16 cellular contexts compared by ENCODE assay signal in genomic region chr15:80669599-80670273, GRCh38. TPM values are rescaled to one million over a fixed set of nuclear protein-coding genes. Genes with fewer than 3 reads are reported as not detected.
A peak's percentile ranks its signal among the peaks of the same experiment; 100 is the strongest.
DNase-seq lines count a peak whose midpoint lies in the region; ATAC-seq and TF ChIP-seq lines count a peak whose summit lies in the region.
"Had no signal": no experiment of that assay in that cellular context is flagged by ENCODE, and none has a peak within 500 bp of the region (broad histone marks: within the 10 kb centered on the region; RNA-seq: fewer than 3 reads in every experiment).

No MANE protein-coding gene starts in this region.

- no peaks in the 10 kb centered on the region for H3K36me3 ChIP-seq in adipocyte (ENCODE audit: control insufficient read depth, insufficient read depth, low read length, severe bottlenecking)
- no peaks in the 10 kb centered on the region for H3K36me3 ChIP-seq in trophoblast cell (ENCODE audit: control insufficient read depth in 1 of 2, insufficient read depth in 2 of 2, low read length in 2 of 2)
- H3K36me3 ChIP-seq in esophagus muscularis mucosa: no peaks in the 10 kb centered on the region
- H3K36me3 ChIP-seq: BLaER1 treated with 17β-estradiol and CSF1 and Interleukin-3, amounts not matched to agents 10 nM and 100 nM; tibial nerve had no signal

- H4K8ac ChIP-seq in trophoblast cell (ENCODE audit: low read depth, low read length): no peak overlapping the region

- no peaks in the 10 kb centered on the region for H3K36me3 Mint-ChIP-seq in activated CD4-positive, alpha-beta T cell treated with anti-CD3 and anti-CD28 coated beads, Interleukin-2, amount 10 ng/mL, durations not matched to agents 7 days and 5 days (ENCODE audit: low read depth)
- H3K36me3 Mint-ChIP-seq: naive thymus-derived CD8-positive, alpha-beta T cell had no signal

- H3K4me1 ChIP-seq in adipocyte (ENCODE audit: control insufficient read depth, insufficient read depth, low read length): peaks cover 16% of the 10 kb centered on the region
- H3K4me1 ChIP-seq in trophoblast cell (ENCODE audit: control insufficient read depth in 1 of 2, insufficient read depth in 2 of 2, low read length in 2 of 2): no peaks in the 10 kb centered on the region
- no peaks in the 10 kb centered on the region for H3K4me1 ChIP-seq in esophagus muscularis mucosa
- H3K4me1 ChIP-seq: tibial nerve had no signal

- H3K27ac Mint-ChIP-seq in activated CD4-positive, alpha-beta T cell treated with anti-CD3 and anti-CD28 coated beads, Interleukin-2, amount 10 ng/mL, durations not matched to agents 7 days and 5 days: no peak overlapping the region
- H3K27ac Mint-ChIP-seq: naive thymus-derived CD8-positive, alpha-beta T cell had no signal

- POLR2A ChIA-PET in activated CD4-positive, alpha-beta T cell treated with anti-CD3 and anti-CD28 coated beads, Interleukin-2, amount 10 ng/mL, durations not matched to agents 7 days and 5 days (lab: Charles Lee): no interaction called here

- ATAC-seq in HG03196 (IDR thresholded peaks at IDR 0.05; ENCODE audit: unreplicated experiment): peak; percentile 50
- ATAC-seq: naive thymus-derived CD8-positive, alpha-beta T cell had no signal

- no peaks in the 10 kb centered on the region for H3K79me1 ChIP-seq in trophoblast cell (ENCODE audit: low read length)

- no peak overlapping the region for H3K4me3 Mint-ChIP-seq in activated CD4-positive, alpha-beta T cell treated with anti-CD3 and anti-CD28 coated beads, Interleukin-2, amount 10 ng/mL, durations not matched to agents 7 days and 5 days
- H3K4me3 Mint-ChIP-seq: naive thymus-derived CD8-positive, alpha-beta T cell had no signal

- TF ChIP-seq CTCF in GM12865 (IDR thresholded peaks at IDR 0.05; ENCODE audit: insufficient read depth, low read depth, low read length, missing control alignments): no peak
- no peak for TF ChIP-seq CTCF in esophagus muscularis mucosa (IDR thresholded peaks at IDR 0.05)

- H2AFZ ChIP-seq in trophoblast cell (ENCODE audit: insufficient read depth, low read length, poor library complexity): no peak overlapping the region

- no peak overlapping the region for H3K23ac ChIP-seq in trophoblast cell (ENCODE audit: low read length)

- no peaks in the 10 kb centered on the region for H3K79me2 ChIP-seq in trophoblast cell (ENCODE audit: control insufficient read depth, insufficient read depth, low read length, poor library complexity)

- DNase-seq in GM12865 (ENCODE audit: low read depth) (peak; percentile 54), adipocyte (ENCODE audit: low read depth) (peak; percentile 22), trophoblast cell (peak; percentile 11 to 64), esophagus muscularis mucosa (ENCODE audit: extremely low spot score) (no peak), NCI-H187 (lab: John Stamatoyannopoulos, UW) (no peak)
- DNase-seq in activated CD4-positive, alpha-beta T cell treated with anti-CD3 and anti-CD28 coated beads, Interleukin-2, amount 10 ng/mL, durations not matched to agents 7 days and 5 days: no peak
- no peak for DNase-seq in stimulated activated CD4-positive, alpha-beta T cell treated with anti-CD3 and anti-CD28 coated beads, Interleukin-4, amount 100 ng/mL, for 24 hours
- DNase-seq: activated naive CD4-positive, alpha-beta T cell treated with anti-CD3 and anti-CD28 coated beads, Interleukin-2, amount 50 U/mL, for 16 hours; DND-41; H7; left colon; naive thymus-derived CD8-positive, alpha-beta T cell; NCI-H2171 had no signal

- no peak for TF ChIP-seq POLR2A in esophagus muscularis mucosa (IDR thresholded peaks at IDR 0.05; ENCODE audit: low read depth)

- WGBS in trophoblast cell (ENCODE audit: extremely low coverage, insufficient coverage, insufficient read length): no CpG with 5 or more reads among the region's 2 CpGs
- WGBS in esophagus muscularis mucosa: 69% methylated on average over 2 of the region's 2 CpGs

- CTCF ChIA-PET in activated CD4-positive, alpha-beta T cell treated with anti-CD3 and anti-CD28 coated beads, Interleukin-2, amount 10 ng/mL, durations not matched to agents 7 days and 5 days (lab: Charles Lee): no interaction called here

- TF ChIP-seq EP300 in esophagus muscularis mucosa (IDR thresholded peaks at IDR 0.05): no peak

- no peak overlapping the region for H3K9ac ChIP-seq in adipocyte (ENCODE audit: low read length)
- H3K9ac ChIP-seq in trophoblast cell (ENCODE audit: low read length): no peak overlapping the region
- H3K9ac ChIP-seq: BLaER1 treated with 17β-estradiol and CSF1 and Interleukin-3, amounts not matched to agents 10 nM and 100 nM had no signal

- H2AK5ac ChIP-seq in trophoblast cell (ENCODE audit: low read length): no peak overlapping the region

- intact Hi-C loops in esophagus muscularis mucosa (cut with DNase I): no loop called here

- no peak overlapping the region for H3K27ac ChIP-seq in trophoblast cell (ENCODE audit: low read depth, low read length)
- H3K27ac ChIP-seq in esophagus muscularis mucosa (replicated peaks in 1 of 4): no peak overlapping the region
- H3K27ac ChIP-seq: BLaER1 treated with 17β-estradiol and CSF1 and Interleukin-3, amounts not matched to agents 10 nM and 100 nM; tibial nerve had no signal

- no peaks in the 10 kb centered on the region for H3K27me3 ChIP-seq in adipocyte (replicated peaks; ENCODE audit: control insufficient read depth, insufficient read depth, low read length)
- no peaks in the 10 kb centered on the region for H3K27me3 ChIP-seq in trophoblast cell (ENCODE audit: insufficient read depth, low read length)
- no peaks in the 10 kb centered on the region for H3K27me3 ChIP-seq in esophagus muscularis mucosa
- H3K27me3 ChIP-seq: BLaER1 treated with 17β-estradiol and CSF1 and Interleukin-3, amounts not matched to agents 10 nM and 100 nM; tibial nerve had no signal

- H2BK120ac ChIP-seq in trophoblast cell (ENCODE audit: insufficient read depth, low read length, poor library complexity): no peak overlapping the region

- no peak overlapping the region for H4K12ac ChIP-seq in trophoblast cell (ENCODE audit: low read depth, low read length)

- no peak overlapping the region for H3K4ac ChIP-seq in trophoblast cell (ENCODE audit: low read depth, low read length)

- H3K4me3 ChIP-seq in GM12865 (ENCODE audit: low read depth, low read length) (no peak overlapping the region), adipocyte (ENCODE audit: low read length) (no peak overlapping the region), trophoblast cell (ENCODE audit: low read depth, low read length) (no peak overlapping the region), esophagus muscularis mucosa (no peak overlapping the region)
- H3K4me3 ChIP-seq: BLaER1 treated with 17β-estradiol and CSF1 and Interleukin-3, amounts not matched to agents 10 nM and 100 nM; tibial nerve had no signal

- H3K18ac ChIP-seq in trophoblast cell (ENCODE audit: low read length): no peak overlapping the region

- no peak overlapping the region for H3K4me2 ChIP-seq in trophoblast cell (ENCODE audit: low read length)

- H2BK5ac ChIP-seq in trophoblast cell (ENCODE audit: low read depth, low read length, poor library complexity): no peak overlapping the region

- H2BK12ac ChIP-seq in trophoblast cell (ENCODE audit: low read length): no peak overlapping the region

- H3K4me1 Mint-ChIP-seq in activated CD4-positive, alpha-beta T cell treated with anti-CD3 and anti-CD28 coated beads, Interleukin-2, amount 10 ng/mL, durations not matched to agents 7 days and 5 days: no peaks in the 10 kb centered on the region
- H3K4me1 Mint-ChIP-seq: naive thymus-derived CD8-positive, alpha-beta T cell had no signal

- H3K27me3 Mint-ChIP-seq in activated CD4-positive, alpha-beta T cell treated with anti-CD3 and anti-CD28 coated beads, Interleukin-2, amount 10 ng/mL, durations not matched to agents 7 days and 5 days: peaks cover 12% of the 10 kb centered on the region

- H3K9me3 ChIP-seq in adipocyte (ENCODE audit: control insufficient read depth, low read length): no peaks in the 10 kb centered on the region
- peaks cover 6% of the 10 kb centered on the region for H3K9me3 ChIP-seq in trophoblast cell (ENCODE audit: insufficient read depth, low read depth, low read length)
- peaks cover 0 to 6% (median 0%) of the 10 kb centered on the region in 4 donors for H3K9me3 ChIP-seq in esophagus muscularis mucosa

- H4K91ac ChIP-seq in trophoblast cell (ENCODE audit: low read depth, low read length): no peak overlapping the region

- H3K9me3 Mint-ChIP-seq in activated CD4-positive, alpha-beta T cell treated with anti-CD3 and anti-CD28 coated beads, Interleukin-2, amount 10 ng/mL, durations not matched to agents 7 days and 5 days: no peaks in the 10 kb centered on the region
- H3K9me3 Mint-ChIP-seq: naive thymus-derived CD8-positive, alpha-beta T cell had no signal

- H3K14ac ChIP-seq in trophoblast cell (ENCODE audit: low read length): no peak overlapping the region

RNA-seq across cellular contexts. Expression of gene ABHD17C, which starts 25.4 kb away (rescaled TPM):
- polyA plus RNA-seq in trophoblast cell (2013): 23.5 and 23.8 TPM in 2 replicates
- 1 to 10 TPM; 1.5 to 7.1 (median 3.5) TPM for total RNA-seq in esophagus muscularis mucosa
- total RNA-seq in activated CD4-positive, alpha-beta T cell treated with anti-CD3 and anti-CD28 coated beads, Interleukin-2, amount 10 ng/mL, durations not matched to agents 7 days and 5 days: 1 to 10 TPM; 4.0 to 5.6 TPM

Comparison
In these comparisons a context has a peak if more than half of its experiments do, and no peak if none do; other contexts are left out.
1. DNase-seq: peak in GM12865 (single experiment), adipocyte (single experiment) and trophoblast cell (2 of 2); none in esophagus muscularis mucosa (single experiment), activated CD4-positive, alpha-beta T cell treated with anti-CD3 and anti-CD28 coated beads, Interleukin-2, amount 10 ng/mL, durations not matched to agents 7 days and 5 days (single experiment), stimulated activated CD4-positive, alpha-beta T cell treated with anti-CD3 and anti-CD28 coated beads, Interleukin-4, amount 100 ng/mL, for 24 hours (single experiment) and NCI-H187 (0 of 2).